Comparison of ENCODE assay signal across 13 cellular contexts in genomic region chr7:138095972-138096935, GRCh38. TPM values are rescaled to one million over a fixed set of nuclear protein-coding genes. Genes with fewer than 3 reads are reported as not detected.
DNase-seq lines count a peak whose midpoint lies in the region; ATAC-seq and TF ChIP-seq lines count a peak whose summit lies in the region.
"Had no signal": no experiment of that assay in that cellular context is flagged by ENCODE, and none has a peak within 500 bp of the region (broad histone marks: within the 10 kb centered on the region; RNA-seq: fewer than 3 reads in every experiment).

No MANE protein-coding gene starts in this region.

- H3K9me3 Mint-ChIP-seq in Caco-2 (ENCODE audit: unreplicated experiment) (peaks cover 26% of the 10 kb centered on the region), mesothelial cell of epicardium (peaks cover 9% of the 10 kb centered on the region)

- H3K9me3 ChIP-seq in Caco-2: no peaks in the 10 kb centered on the region

- peaks cover 11% of the 10 kb centered on the region for H3K36me3 Mint-ChIP-seq in Caco-2 (ENCODE audit: insufficient read depth, unreplicated experiment)
- peaks cover 2% of the 10 kb centered on the region for H3K36me3 Mint-ChIP-seq in mesothelial cell of epicardium
- H3K36me3 Mint-ChIP-seq: CD4-positive, alpha-beta memory T cell had no signal

- no peak overlapping the region for H3K4me3 Mint-ChIP-seq in Caco-2 (ENCODE audit: unreplicated experiment)
- H3K4me3 Mint-ChIP-seq in mesothelial cell of epicardium: no peak overlapping the region
- H3K4me3 Mint-ChIP-seq: B cell; CD4-positive, alpha-beta memory T cell had no signal

- peak overlapping the region; percentile 62 for H3K27ac ChIP-seq in VCaP
- H3K27ac ChIP-seq: HL-60 had no signal

- peaks cover 6% of the 10 kb centered on the region for H3K4me1 ChIP-seq in Caco-2

- no peak for TF ChIP-seq CTCF in Caco-2 (IDR thresholded peaks at IDR 0.05; ENCODE audit: insufficient read depth in 1 of 2, low read depth in 1 of 2, low read length in 1 of 2, severe bottlenecking in 1 of 2, unreplicated experiment in 1 of 2)
- TF ChIP-seq CTCF in VCaP (conservative IDR thresholded peaks at IDR 0.05): no peak
- no peak for TF ChIP-seq CTCF in mesothelial cell of epicardium (IDR thresholded peaks at IDR 0.05; ENCODE audit: unreplicated experiment)

- DNase-seq in Caco-2 (no peak), left lobe of liver (ENCODE audit: low spot score) (peak; percentile 53), mucosa of gallbladder (ENCODE audit: low spot score) (peak; percentile 68), NCI-H146 (lab: John Stamatoyannopoulos, UW) (no peak), mesothelial cell of epicardium (ENCODE audit: low spot score in 2 of 2, unreplicated experiment in 2 of 2) (no peak)
- DNase-seq in stimulated activated CD4-positive, alpha-beta T cell treated with anti-CD3 and anti-CD28 coated beads, Interleukin-2, amount 100 ng/mL, for 48 hours: no peak
- DNase-seq: C1 segment of cervical spinal cord; CD4-positive, alpha-beta memory T cell; DMS53; GF-D8 had no signal

- no peaks in the 10 kb centered on the region for H3K36me3 ChIP-seq in Caco-2 (ENCODE audit: control insufficient read depth, insufficient read depth, low read length)

- H3K4me1 Mint-ChIP-seq in Caco-2 (ENCODE audit: low read depth, unreplicated experiment) (peaks cover 12% of the 10 kb centered on the region), mesothelial cell of epicardium (no peaks in the 10 kb centered on the region)
- H3K4me1 Mint-ChIP-seq: CD4-positive, alpha-beta memory T cell had no signal

- BruUV-seq in Caco-2 (replicated peaks; lab: Mats Ljungman, UMichigan): no TSS peak

- H3K27me3 ChIP-seq in Caco-2 (replicated peaks; ENCODE audit: control insufficient read depth, insufficient read depth, low read length): no peaks in the 10 kb centered on the region

- H3K27ac Mint-ChIP-seq in Caco-2 (ENCODE audit: unreplicated experiment): peak overlapping the region; percentile 74
- H3K27ac Mint-ChIP-seq in mesothelial cell of epicardium: no peak overlapping the region
- H3K27ac Mint-ChIP-seq: B cell; CD4-positive, alpha-beta memory T cell had no signal

- ATAC-seq in left lobe of liver: peak; percentile 69

- CTCF ChIA-PET in Caco-2 (lab: Charles Lee): no interaction called here

- POLR2A ChIA-PET in Caco-2 (lab: Charles Lee): no interaction called here

- H3K4me3 ChIP-seq in Caco-2 (ENCODE audit: low read depth, low read length): no peak overlapping the region

- intact Hi-C loops in Caco-2 (cut with micrococcal nuclease; ENCODE audit: unreplicated experiment): loop anchor here (5.0 kb wide), 1 partner anchor 71 kb away; no protein-coding TSS in a partner anchor

- H3K27me3 Mint-ChIP-seq in Caco-2 (ENCODE audit: insufficient read depth, unreplicated experiment) (no peaks in the 10 kb centered on the region), mesothelial cell of epicardium (ENCODE audit: low read depth) (no peaks in the 10 kb centered on the region)

RNA-seq across cellular contexts. Expression of gene AKR1D1, which starts 20.0 kb away (rescaled TPM):
- 2.2 and 2.3 TPM in 2 replicates for total RNA-seq in Caco-2 (2022)
- 206 TPM for total RNA-seq in left lobe of liver
- total RNA-seq in mucosa of gallbladder: 0.37 TPM
- total RNA-seq in mesothelial cell of epicardium: not detected in 3 replicates
- total RNA-seq: B cell; CD4-positive, alpha-beta memory T cell had no signal

Comparison
In these comparisons a context has a peak if more than half of its experiments do, and no peak if none do; other contexts are left out.
1. DNase-seq: peak in left lobe of liver (single experiment) and mucosa of gallbladder (single experiment); none in Caco-2 (0 of 2), NCI-H146 (single experiment), mesothelial cell of epicardium (0 of 2) and stimulated activated CD4-positive, alpha-beta T cell treated with anti-CD3 and anti-CD28 coated beads, Interleukin-2, amount 100 ng/mL, for 48 hours (0 of 2).
2. RNA of gene AKR1D1, which starts 20.0 kb away (total RNA-seq): 206 TPM in left lobe of liver (single experiment); 2.2 to 2.3 TPM in Caco-2, 0.37 TPM in mucosa of gallbladder (single experiment) and not detected in mesothelial cell of epicardium; every median in the first group is over 10 times any median in the second.